In the genomic region with DNA sequence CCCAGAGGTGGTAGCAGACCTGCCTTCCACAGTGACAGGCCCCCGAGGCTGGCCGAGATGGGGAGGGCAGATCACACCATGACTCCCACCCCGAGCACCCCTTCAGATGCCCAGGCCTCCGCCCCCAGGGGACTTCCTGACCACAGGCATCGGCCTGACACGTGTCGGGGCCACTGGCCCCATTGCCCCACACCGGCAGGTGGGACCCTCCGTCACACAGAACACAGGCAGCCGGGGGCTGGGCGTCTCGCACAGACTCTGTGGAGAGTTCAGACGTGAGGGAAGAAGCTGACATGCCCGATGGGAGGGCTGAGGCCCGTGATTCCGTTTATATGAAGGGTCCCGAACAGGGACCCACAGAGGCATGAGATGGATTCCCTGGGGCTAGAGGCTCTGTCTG, we compare ENCODE assay signal across 22 cellular contexts. TPM values are rescaled to one million over a fixed set of nuclear protein-coding genes. Genes with fewer than 3 reads are reported as not detected.
A peak's percentile ranks its signal among the peaks of the same experiment; 100 is the strongest.
DNase-seq lines count a peak whose midpoint lies in the region; ATAC-seq, FAIRE-seq and TF ChIP-seq lines count a peak whose summit lies in the region.
"Had no signal": no experiment of that assay in that cellular context is flagged by ENCODE, and none has a peak within 500 bp of the region (broad histone marks: within the 10 kb centered on the region; RNA-seq: fewer than 3 reads in every experiment).

No MANE protein-coding gene starts in this region.

- H3K36me3 ChIP-seq in BLaER1: peaks cover 46% of the 10 kb centered on the region
- H3K36me3 ChIP-seq in PC-9 (ENCODE audit: low read depth): no peaks in the 10 kb centered on the region
- no peaks in the 10 kb centered on the region for H3K36me3 ChIP-seq in kidney (ENCODE audit: control insufficient read depth in 1 of 2, insufficient read depth in 2 of 2, low read length in 2 of 2)
- no peaks in the 10 kb centered on the region for H3K36me3 ChIP-seq in trophoblast cell (ENCODE audit: control insufficient read depth in 1 of 2, insufficient read depth in 2 of 2, low read length in 2 of 2)
- H3K36me3 ChIP-seq in mucosa of descending colon (ENCODE audit: low read depth): no peaks in the 10 kb centered on the region
- H3K36me3 ChIP-seq: BE2C had no signal

- no peak overlapping the region for H3K9ac ChIP-seq in BLaER1
- no peak overlapping the region for H3K9ac ChIP-seq in kidney (ENCODE audit: low read length in 2 of 2)
- no peak overlapping the region for H3K9ac ChIP-seq in trophoblast cell (ENCODE audit: low read length)

- no peak overlapping the region for H3K14ac ChIP-seq in trophoblast cell (ENCODE audit: low read length)

- no peak for ATAC-seq in mucosa of descending colon
- ATAC-seq: GM23338 had no signal

- CTCF ChIA-PET in PC-9 (lab: Charles Lee): no interaction called here

- H3K4ac ChIP-seq in trophoblast cell (ENCODE audit: low read depth, low read length): no peak overlapping the region

- no peak overlapping the region for H3K23ac ChIP-seq in trophoblast cell (ENCODE audit: low read length)

- no peaks in the 10 kb centered on the region for H4K20me1 ChIP-seq in BLaER1
- H4K20me1 ChIP-seq in PC-9 (ENCODE audit: insufficient read depth): no peaks in the 10 kb centered on the region

- no peaks in the 10 kb centered on the region for H3K79me1 ChIP-seq in trophoblast cell (ENCODE audit: low read length)

- POLR2A ChIA-PET in PC-9 (lab: Charles Lee; ENCODE audit: unreplicated experiment): no interaction called here

- no peak overlapping the region for H3K4me2 ChIP-seq in BLaER1
- H3K4me2 ChIP-seq in PC-9: no peak overlapping the region
- no peak overlapping the region for H3K4me2 ChIP-seq in trophoblast cell (ENCODE audit: low read length)
- H3K4me2 ChIP-seq: GM23338 had no signal

- H3K9me3 ChIP-seq in BLaER1 (peaks cover 97% of the 10 kb centered on the region), PC-9 (ENCODE audit: insufficient read depth, low read depth) (no peaks in the 10 kb centered on the region), kidney (ENCODE audit: control insufficient read depth in 1 of 2, low read length in 2 of 2) (no peaks in the 10 kb centered on the region), trophoblast cell (ENCODE audit: insufficient read depth, low read depth, low read length) (peaks cover 88% of the 10 kb centered on the region), mucosa of descending colon (peaks cover 5% of the 10 kb centered on the region)

- BruUV-seq in PC-9 (replicated peaks; lab: Mats Ljungman, UMichigan): TSS peak; percentile 20

- H2AK5ac ChIP-seq in trophoblast cell (ENCODE audit: low read length): no peak overlapping the region

- H2BK12ac ChIP-seq in trophoblast cell (ENCODE audit: low read length): no peak overlapping the region

- no peak overlapping the region for H4K8ac ChIP-seq in trophoblast cell (ENCODE audit: low read depth, low read length)

- H3K4me3 ChIP-seq in BLaER1: 0 out of 2 replicates have a peak overlapping the region, but pooled peaks have one; percentile 28
- H3K4me3 ChIP-seq in PC-9: no peak overlapping the region
- no peak overlapping the region for H3K4me3 ChIP-seq in kidney (ENCODE audit: low read length in 2 of 2)
- peak overlapping the region; percentile 39 for H3K4me3 ChIP-seq in trophoblast cell (ENCODE audit: low read depth, low read length)
- no peak overlapping the region for H3K4me3 ChIP-seq in mucosa of descending colon
- H3K4me3 ChIP-seq: GM23338 had no signal

- no CpG with 5 or more reads among the region's 17 CpGs for WGBS in trophoblast cell (ENCODE audit: extremely low coverage, insufficient coverage, insufficient read length)

- no peak overlapping the region for H3K18ac ChIP-seq in trophoblast cell (ENCODE audit: low read length)

- no peak for FAIRE-seq in kidney (lab: Jason Lieb, UNC)
- FAIRE-seq: A204.1, GM12892, GM18507, H54 had no signal

- TF ChIP-seq CTCF in PC-9 (conservative IDR thresholded peaks at IDR 0.05) (no peak), kidney (IDR thresholded peaks at IDR 0.05; ENCODE audit: borderline replicate concordance, extremely low read depth, insufficient read depth) (no peak), mucosa of descending colon (IDR thresholded peaks at IDR 0.05) (no peak)

- DNase-seq in PC-9: no peak
- peak; percentile 76 for DNase-seq in kidney
- no peak for DNase-seq in trophoblast cell
- DNase-seq in NCI-H446 treated with DMSO at 0.1 percent for 48 hours (lab: John Stamatoyannopoulos, UW): no peak
- DNase-seq in mucosa of descending colon: no peak
- no peak for DNase-seq in mucosa of gallbladder (ENCODE audit: low spot score)
- DNase-seq: ACHN; BE2C; CD4-positive, alpha-beta T cell; DMS153; DMS79; GDM1; HCEC 1CT had no signal

- H3K4me1 ChIP-seq in BLaER1 (no peaks in the 10 kb centered on the region), PC-9 (replicated peaks; ENCODE audit: insufficient read depth) (no peaks in the 10 kb centered on the region), kidney (ENCODE audit: control insufficient read depth in 1 of 2, insufficient read depth in 1 of 2, low read depth in 1 of 2, low read length in 2 of 2) (no peaks in the 10 kb centered on the region), trophoblast cell (ENCODE audit: control insufficient read depth in 1 of 2, insufficient read depth in 2 of 2, low read length in 2 of 2) (no peaks in the 10 kb centered on the region), mucosa of descending colon (ENCODE audit: low read depth) (no peaks in the 10 kb centered on the region)
- H3K4me1 ChIP-seq: BE2C had no signal

- no peak overlapping the region for H2BK5ac ChIP-seq in trophoblast cell (ENCODE audit: low read depth, low read length, poor library complexity)

- H2BK120ac ChIP-seq in trophoblast cell (ENCODE audit: insufficient read depth, low read length, poor library complexity): no peak overlapping the region

- H3K27me3 ChIP-seq in BLaER1 (no peaks in the 10 kb centered on the region), PC-9 (ENCODE audit: insufficient read depth, low read depth) (peaks cover 74% of the 10 kb centered on the region), trophoblast cell (ENCODE audit: insufficient read depth, low read length) (no peaks in the 10 kb centered on the region)
- H3K27me3 ChIP-seq: BE2C had no signal

- no peaks in the 10 kb centered on the region for H3F3A ChIP-seq in PC-9 (ENCODE audit: insufficient read depth, low read depth)

- intact Hi-C loops in PC-9 (cut with micrococcal nuclease; ENCODE audit: unreplicated experiment) (no loop called here), kidney (cut with DNase I) (no loop called here), mucosa of descending colon (cut with DNase I, micrococcal nuclease) (no loop called here)

- no peak overlapping the region for H4K91ac ChIP-seq in trophoblast cell (ENCODE audit: low read depth, low read length)

- H3K79me2 ChIP-seq in PC-9 (ENCODE audit: low read depth): no peaks in the 10 kb centered on the region
- H3K79me2 ChIP-seq in trophoblast cell (ENCODE audit: control insufficient read depth, insufficient read depth, low read length, poor library complexity): no peaks in the 10 kb centered on the region

- H3K27ac ChIP-seq in BLaER1 (no peak overlapping the region), PC-9 (no peak overlapping the region), kidney (ENCODE audit: low read depth in 2 of 2, low read length in 2 of 2) (no peak overlapping the region), trophoblast cell (ENCODE audit: low read depth, low read length) (no peak overlapping the region)
- H3K27ac ChIP-seq: C4-2B had no signal

- H4K12ac ChIP-seq in trophoblast cell (ENCODE audit: low read depth, low read length): no peak overlapping the region

- H3K9me2 ChIP-seq in PC-9 (ENCODE audit: insufficient read depth): no peaks in the 10 kb centered on the region

- H2AFZ ChIP-seq in PC-9: no peak overlapping the region
- no peak overlapping the region for H2AFZ ChIP-seq in trophoblast cell (ENCODE audit: insufficient read depth, low read length, poor library complexity)
- H2AFZ ChIP-seq: GM23338 had no signal

RNA-seq across cellular contexts. Expression of a gene that starts 51.3 kb away (rescaled TPM):
- not detected in 2 replicates for total RNA-seq in PC-9 (2021)
- not detected for total RNA-seq in kidney
- polyA plus RNA-seq in kidney (ENCODE audit: insufficient read depth, low read depth, low replicate concordance): not detected
- polyA plus RNA-seq in trophoblast cell (2013): 0.24 and 0.26 TPM in 2 replicates
- total RNA-seq in mucosa of descending colon: 1 to 10 TPM in 1 of 3 donors, under 1 TPM in 1, not detected in 1; 0.31 to 1.0 TPM
- not detected for total RNA-seq in mucosa of gallbladder
- total RNA-seq: CD4-positive, alpha-beta T cell; Daoy; GM23338; HT-29 had no signal

Comparison
In these comparisons a context has a peak if more than half of its experiments do, and no peak if none do; other contexts are left out.
1. H3K4me3 ChIP-seq: peak in BLaER1 (single experiment) and trophoblast cell (single experiment); none in PC-9 (single experiment), kidney (0 of 2) and mucosa of descending colon (single experiment).